Comparison of ENCODE assay signal across 8 cellular contexts in genomic region chr16:30368792-30369090, GRCh38. TPM values are rescaled to one million over a fixed set of nuclear protein-coding genes. Genes with fewer than 3 reads are reported as not detected.
DNase-seq lines count a peak whose midpoint lies in the region; ATAC-seq and TF ChIP-seq lines count a peak whose summit lies in the region.

No MANE protein-coding gene starts in this region.

- H3K27ac Mint-ChIP-seq in CD8-positive, alpha-beta T cell, result peak overlapping the region; percentile 66
- peak overlapping the region; percentile 80 for H3K27ac Mint-ChIP-seq in osteocyte (ENCODE audit: unreplicated experiment)

- no peak for ATAC-seq in CD8-positive, alpha-beta T cell
- ATAC-seq in GM21529 (IDR thresholded peaks at IDR 0.05; ENCODE audit: unreplicated experiment) (no peak), GM19397 (IDR thresholded peaks at IDR 0.05; ENCODE audit: unreplicated experiment) (no peak), HG02885 (IDR thresholded peaks at IDR 0.05; ENCODE audit: poor library complexity, unreplicated experiment) (no peak)

- no peak for TF ChIP-seq CTCF in CD8-positive, alpha-beta T cell (IDR thresholded peaks at IDR 0.05)
- TF ChIP-seq CTCF in PC-9 (conservative IDR thresholded peaks at IDR 0.05) (no peak), epithelial cell of esophagus (IDR thresholded peaks at IDR 0.05; ENCODE audit: insufficient read depth, low read depth, low read length, missing control alignments) (no peak), osteocyte (IDR thresholded peaks at IDR 0.05) (no peak)

- H3K4me1 ChIP-seq in CD8-positive, alpha-beta T cell (ENCODE audit: insufficient read depth, low read length), result peaks cover 42% of the 10 kb centered on the region
- peaks cover 22% of the 10 kb centered on the region for H3K4me1 ChIP-seq in PC-9 (replicated peaks; ENCODE audit: insufficient read depth)

- intact Hi-C loops in CD8-positive, alpha-beta T cell (cut with DNase I, micrococcal nuclease), result no loop called here
- intact Hi-C loops in PC-9 (cut with micrococcal nuclease; ENCODE audit: unreplicated experiment), result no loop called here

- peaks cover 28% of the 10 kb centered on the region for H3K36me3 Mint-ChIP-seq in CD8-positive, alpha-beta T cell
- peaks cover 15% of the 10 kb centered on the region for H3K36me3 Mint-ChIP-seq in osteocyte (ENCODE audit: unreplicated experiment)

- H3K27ac ChIP-seq in CD8-positive, alpha-beta T cell (ENCODE audit: low read depth, low read length), result peak overlapping the region; percentile 36
- H3K27ac ChIP-seq in PC-9, result peak overlapping the region; percentile 18; the same call in 1 of the 2 replicates

- H3K4me1 Mint-ChIP-seq in CD8-positive, alpha-beta T cell (ENCODE audit: low read depth), result peaks cover 57% of the 10 kb centered on the region
- H3K4me1 Mint-ChIP-seq in osteocyte (ENCODE audit: unreplicated experiment), result peaks cover 41% of the 10 kb centered on the region

- peak overlapping the region; percentile 98 for H3K4me2 ChIP-seq in PC-9

- H3K9me2 ChIP-seq in PC-9 (ENCODE audit: insufficient read depth), result no peaks in the 10 kb centered on the region

- no peak overlapping the region for H2AFZ ChIP-seq in PC-9

- BruUV-seq in PC-9 (replicated peaks; lab: Mats Ljungman, UMichigan), result no TSS peak

- H3K4me3 Mint-ChIP-seq in CD8-positive, alpha-beta T cell, result peak overlapping the region; percentile 89
- peak overlapping the region; percentile 85 for H3K4me3 Mint-ChIP-seq in osteocyte (ENCODE audit: unreplicated experiment)

- no peaks in the 10 kb centered on the region for H3K27me3 ChIP-seq in CD8-positive, alpha-beta T cell (ENCODE audit: insufficient read depth, low read length)
- no peaks in the 10 kb centered on the region for H3K27me3 ChIP-seq in PC-9 (ENCODE audit: insufficient read depth, low read depth)

- peaks cover 61% of the 10 kb centered on the region for H3K79me2 ChIP-seq in PC-9 (ENCODE audit: low read depth)

- CTCF ChIA-PET in CD8-positive, alpha-beta T cell (lab: Charles Lee), result interaction anchor here (0.8 to 1.2 kb wide), 3 partner anchors 12 to 46 kb away, joined by 3 to 7 read pairs (median 3); no protein-coding TSS in a partner anchor
- CTCF ChIA-PET in PC-9 (lab: Charles Lee), result no interaction called here

- peaks cover 46% of the 10 kb centered on the region for H4K20me1 ChIP-seq in PC-9 (ENCODE audit: insufficient read depth)

- DNase-seq in CD8-positive, alpha-beta T cell, result no peak
- no peak for DNase-seq in PC-9
- DNase-seq in epithelial cell of esophagus (ENCODE audit: low read depth), result no peak
- DNase-seq in osteocyte (ENCODE audit: extremely low spot score, unreplicated experiment), result no peak
- DNase-seq in H4 (ENCODE audit: low spot score), result no peak

- no peaks in the 10 kb centered on the region for H3K9me3 ChIP-seq in CD8-positive, alpha-beta T cell (ENCODE audit: low read length)
- H3K9me3 ChIP-seq in PC-9 (ENCODE audit: insufficient read depth, low read depth), result no peaks in the 10 kb centered on the region

- no peaks in the 10 kb centered on the region for H3K27me3 Mint-ChIP-seq in CD8-positive, alpha-beta T cell (ENCODE audit: low read depth)
- no peaks in the 10 kb centered on the region for H3K27me3 Mint-ChIP-seq in osteocyte (ENCODE audit: unreplicated experiment)

- peak overlapping the region; percentile 83 for H3K4me3 ChIP-seq in CD8-positive, alpha-beta T cell (ENCODE audit: low read depth, low read length)
- peak overlapping the region; percentile 75 for H3K4me3 ChIP-seq in PC-9
- H3K4me3 ChIP-seq in epithelial cell of esophagus (ENCODE audit: low read length), result peak overlapping the region; percentile 51

- POLR2A ChIA-PET in CD8-positive, alpha-beta T cell (lab: Charles Lee), result interaction anchor here (1.2 to 4.5 kb wide), 3 partner anchors 9 to 49 kb away, joined by 4 to 65 read pairs (median 30); partner anchors contain the start of gene SEPTIN1
- POLR2A ChIA-PET in PC-9 (lab: Charles Lee; ENCODE audit: unreplicated experiment), result no interaction called here

- no peaks in the 10 kb centered on the region for H3K9me3 Mint-ChIP-seq in CD8-positive, alpha-beta T cell
- no peaks in the 10 kb centered on the region for H3K9me3 Mint-ChIP-seq in osteocyte (ENCODE audit: unreplicated experiment)

- peaks cover 8% of the 10 kb centered on the region for H3K36me3 ChIP-seq in CD8-positive, alpha-beta T cell (ENCODE audit: insufficient read depth, low read length)
- peaks cover 9% of the 10 kb centered on the region; the same call in 1 of the 2 replicates for H3K36me3 ChIP-seq in PC-9 (ENCODE audit: low read depth)

- peaks cover 11% of the 10 kb centered on the region for H3F3A ChIP-seq in PC-9 (ENCODE audit: insufficient read depth, low read depth)

RNA-seq across cellular contexts. Expression of gene TBC1D10B, which starts 1.6 kb away (rescaled TPM):
- total RNA-seq in CD8-positive, alpha-beta T cell, result 10 to 100 TPM; 12.3 to 13.8 TPM
- total RNA-seq in PC-9 (2021) (85.0 and 90.8 TPM in 2 replicates), osteocyte (47.0 and 49.0 TPM in 2 replicates)
- total RNA-seq in H4 (2014; rRNA removed; shearing (Covaris generic)), result 10.4 and 15.9 TPM in 2 replicates

RNA-seq across cellular contexts. Expression of gene MYL11, which starts 5.9 kb away (rescaled TPM):
- 1 to 10 TPM; 3.0 to 3.1 TPM for total RNA-seq in CD8-positive, alpha-beta T cell
- 1.4 and 2.6 TPM in 2 replicates for total RNA-seq in PC-9 (2021)
- not detected in 2 replicates for total RNA-seq in osteocyte
- not detected in 2 replicates for total RNA-seq in H4 (2014; rRNA removed; shearing (Covaris generic))

RNA-seq across cellular contexts. Expression of gene SEPTIN1, which starts 13.6 kb away (rescaled TPM):
- 100 to 1,000 TPM; 147 to 150 TPM for total RNA-seq in CD8-positive, alpha-beta T cell
- total RNA-seq in PC-9 (2021) (6.7 and 7.6 TPM in 2 replicates), osteocyte (1.5 and 2.0 TPM in 2 replicates)
- total RNA-seq in H4 (2014; rRNA removed; shearing (Covaris generic)), result not detected in 2 replicates

RNA-seq across cellular contexts. Expression of gene CD2BP2, which starts 13.6 kb away (rescaled TPM):
- 10 to 100 TPM; 35.4 to 35.9 TPM for total RNA-seq in CD8-positive, alpha-beta T cell
- total RNA-seq in PC-9 (2021) (84.6 TPM in 2 replicates), osteocyte (65.1 and 67.4 TPM in 2 replicates)
- 42.7 and 53.6 TPM in 2 replicates for total RNA-seq in H4 (2014; rRNA removed; shearing (Covaris generic))

RNA-seq across cellular contexts. Expression of gene ZNF48, which starts 26.5 kb away (rescaled TPM):
- total RNA-seq in CD8-positive, alpha-beta T cell, result 1 to 10 TPM; 2.3 to 2.4 TPM
- 20.1 and 25.9 TPM in 2 replicates for total RNA-seq in PC-9 (2021)
- 12.7 and 13.2 TPM in 2 replicates for total RNA-seq in osteocyte
- total RNA-seq in H4 (2014; rRNA removed; shearing (Covaris generic)), result 4.1 and 7.4 TPM in 2 replicates

Comparison
In these comparisons a context has a peak if more than half of its experiments do, and no peak if none do; other contexts are left out.
1. RNA of gene SEPTIN1, which starts 13.6 kb away (total RNA-seq): 147 to 150 TPM in CD8-positive, alpha-beta T cell; 6.7 to 7.6 TPM in PC-9, 1.5 to 2.0 TPM in osteocyte and not detected in H4; every median in the first group is over 10 times any median in the second.
2. Peak in every context shown above with its lines, with median percentiles within 50 percentile points of each other: H3K4me3 ChIP-seq.